ENCODE assay signal across 7 cellular contexts in genomic region chr13:98480915-98481510, GRCh38.
DNase-seq lines count a peak whose midpoint lies in the region; ATAC-seq, FAIRE-seq and TF ChIP-seq lines count a peak whose summit lies in the region.

No MANE protein-coding gene starts in this region.

- peaks cover 26% of the 10 kb centered on the region for H3K36me3 Mint-ChIP-seq in activated naive CD4-positive, alpha-beta T cell treated with anti-CD3 and anti-CD28 coated beads, Interleukin-2, amount 10 ng/mL, durations not matched to agents 7 days and 5 days
- H3K36me3 Mint-ChIP-seq in progenitor cell of endocrine pancreas (ENCODE audit: insufficient read depth) = peaks cover 3% of the 10 kb centered on the region

- ATAC-seq in HG03442 (IDR thresholded peaks at IDR 0.05; ENCODE audit: unreplicated experiment) = peak; percentile 22

- H3K4me1 Mint-ChIP-seq in activated naive CD4-positive, alpha-beta T cell treated with anti-CD3 and anti-CD28 coated beads, Interleukin-2, amount 10 ng/mL, durations not matched to agents 7 days and 5 days = peaks cover 80% of the 10 kb centered on the region
- peaks cover 57% of the 10 kb centered on the region for H3K4me1 Mint-ChIP-seq in progenitor cell of endocrine pancreas (ENCODE audit: low read depth)

- H3K27me3 ChIP-seq in MG63 = no peaks in the 10 kb centered on the region

- H3K4me3 ChIP-seq in MG63 = no peak overlapping the region

- H3K27ac Mint-ChIP-seq in activated naive CD4-positive, alpha-beta T cell treated with anti-CD3 and anti-CD28 coated beads, Interleukin-2, amount 10 ng/mL, durations not matched to agents 7 days and 5 days = peak overlapping the region; percentile 31
- H3K27ac Mint-ChIP-seq in progenitor cell of endocrine pancreas = peak overlapping the region; percentile 62

- peaks cover 13% of the 10 kb centered on the region for H3K36me3 ChIP-seq in MG63

- H3K27me3 Mint-ChIP-seq in activated naive CD4-positive, alpha-beta T cell treated with anti-CD3 and anti-CD28 coated beads, Interleukin-2, amount 10 ng/mL, durations not matched to agents 7 days and 5 days = no peaks in the 10 kb centered on the region
- no peaks in the 10 kb centered on the region for H3K27me3 Mint-ChIP-seq in progenitor cell of endocrine pancreas

- CTCF ChIA-PET in activated naive CD4-positive, alpha-beta T cell treated with anti-CD3 and anti-CD28 coated beads, Interleukin-2, amount 10 ng/mL, durations not matched to agents 7 days and 5 days (lab: Charles Lee) = interaction anchor here (2.5 to 2.8 kb wide), 2 partner anchors 36 to 172 kb away, joined by 9 to 13 read pairs; no protein-coding TSS in a partner anchor

- H3K9me3 ChIP-seq in MG63 = no peaks in the 10 kb centered on the region

- peak; percentile 79 for FAIRE-seq in GM19239 (lab: Jason Lieb, UNC)

- DNase-seq in GM19239 (ENCODE audit: insufficient read length, low spot score) (no peak), progenitor cell of endocrine pancreas (ENCODE audit: low spot score, unreplicated experiment) (no peak), COR-L47 (lab: John Stamatoyannopoulos, UW) (no peak), MG63 (no peak), hepatic stellate cell (ENCODE audit: low spot score) (no peak)
- DNase-seq in activated naive CD4-positive, alpha-beta T cell treated with anti-CD3 and anti-CD28 coated beads, Interleukin-2, amount 10 ng/mL, durations not matched to agents 7 days and 5 days = no peak

- TF ChIP-seq CTCF in progenitor cell of endocrine pancreas (IDR thresholded peaks at IDR 0.05; ENCODE audit: unreplicated experiment) = no peak

- H3K4me3 Mint-ChIP-seq in activated naive CD4-positive, alpha-beta T cell treated with anti-CD3 and anti-CD28 coated beads, Interleukin-2, amount 10 ng/mL, durations not matched to agents 7 days and 5 days = no peak overlapping the region
- no peak overlapping the region for H3K4me3 Mint-ChIP-seq in progenitor cell of endocrine pancreas (ENCODE audit: low read depth)

- no peaks in the 10 kb centered on the region for H3K9me3 Mint-ChIP-seq in activated naive CD4-positive, alpha-beta T cell treated with anti-CD3 and anti-CD28 coated beads, Interleukin-2, amount 10 ng/mL, durations not matched to agents 7 days and 5 days
- no peaks in the 10 kb centered on the region for H3K9me3 Mint-ChIP-seq in progenitor cell of endocrine pancreas (ENCODE audit: low read depth)
